In the genomic region with DNA sequence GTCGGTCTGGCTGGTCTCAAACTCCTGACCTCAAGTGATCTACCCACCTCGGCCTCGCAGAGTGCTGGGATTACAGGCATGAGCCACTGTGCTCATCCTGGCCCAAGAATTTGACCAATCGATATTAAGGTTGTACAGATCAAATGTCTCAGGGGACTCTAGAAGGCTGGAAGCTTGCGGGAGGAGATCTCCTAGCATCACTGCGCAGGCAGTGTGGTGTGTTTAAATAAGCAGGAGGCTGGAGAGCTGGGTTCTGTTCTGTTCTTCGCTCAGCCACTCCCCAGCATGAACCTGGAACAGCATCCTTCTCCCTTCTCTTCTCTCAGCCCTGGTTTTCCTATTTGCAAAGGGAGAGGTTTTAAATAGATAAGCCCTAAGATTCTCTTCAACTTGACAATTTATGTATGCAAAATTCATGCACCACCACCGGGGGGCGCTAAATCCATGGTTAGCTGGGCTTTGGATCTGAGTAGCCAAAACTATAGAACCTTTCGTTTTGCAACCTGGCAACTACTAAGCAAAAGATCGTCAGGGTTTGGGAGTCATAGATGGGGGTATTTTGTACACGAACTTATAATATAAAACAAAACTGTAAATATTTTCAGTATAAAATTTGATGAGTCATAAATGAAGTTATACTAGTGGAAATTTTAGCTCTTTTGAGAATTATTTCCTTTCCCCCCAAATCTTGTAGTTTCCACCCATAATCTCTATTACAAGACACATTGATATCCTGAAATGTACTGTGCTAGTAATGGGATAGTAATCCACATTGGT, we compare ENCODE assay signal across 8 cellular contexts.
DNase-seq lines count a peak whose midpoint lies in the region; ATAC-seq, FAIRE-seq and TF ChIP-seq lines count a peak whose summit lies in the region.

No MANE protein-coding gene starts in this region.

- H3K9ac ChIP-seq in adipocyte (ENCODE audit: low read length): peak overlapping the region; percentile 55

- CTCF ChIA-PET in A549 (lab: Yijun Ruan, JAX): interaction anchor here (0.6 to 6.9 kb wide), 34 partner anchors 11 to 803 kb away, joined by 3 to 98 read pairs (median 4); a partner anchor contains a TSS
- CTCF ChIA-PET in T-cell (lab: Charles Lee): interaction anchor here (0.5 to 1.9 kb wide), 13 partner anchors 54 to 791 kb away, joined by 3 to 11 read pairs (median 4); no protein-coding TSS in a partner anchor

- WGBS in A549 (ENCODE audit: missing lambda C conversion rate): 38% methylated on average over 12 of the region's 12 CpGs
- 51 to 55% methylated on average over 12 of the region's 12 CpGs for WGBS in heart right ventricle, 2 donors

- H3K4me3 ChIP-seq in A549 (no peak overlapping the region), adipocyte (ENCODE audit: low read length) (peak overlapping the region; percentile 63), heart right ventricle (peak overlapping the region in 4 of 10 donors; percentile 10 to 27 (median 16)), uterus (no peak overlapping the region)

- no peak for TF ChIP-seq POLR2A in A549 (IDR thresholded peaks at IDR 0.05; ENCODE audit: low read length)
- no peak for TF ChIP-seq POLR2A in uterus (IDR thresholded peaks at IDR 0.05)

- POLR2A ChIA-PET in A549 (lab: Yijun Ruan, JAX): no interaction called here
- POLR2A ChIA-PET in T-cell (lab: Charles Lee): interaction anchor here in 1 of 2 donors (0.6 kb wide), 1 partner anchor 152 kb away, joined by 3 read pairs; no protein-coding TSS in a partner anchor

- no peaks in the 10 kb centered on the region for H3K36me3 Mint-ChIP-seq in T-cell

- H3K9me3 Mint-ChIP-seq in T-cell: no peaks in the 10 kb centered on the region

- peak; percentile 17 to 66 for DNase-seq in A549 (ENCODE audit: low read depth in 1 of 2, low spot score in 1 of 2)
- DNase-seq in NCI-H1092 (lab: John Stamatoyannopoulos, UW): peak; percentile 4
- peak; percentile 50 to 83 (median 74) for DNase-seq in T-cell
- DNase-seq in adipocyte (ENCODE audit: low read depth): peak; percentile 84
- peak; percentile 70 to 71 for DNase-seq in heart right ventricle
- peak; percentile 42 for DNase-seq in putamen (ENCODE audit: low spot score)
- DNase-seq in uterus: peak; percentile 58 to 66

- peaks cover 4 to 12% (median 5%) of the 10 kb centered on the region in 3 donors for H3K4me1 Mint-ChIP-seq in T-cell

- intact Hi-C loops in heart right ventricle (cut with DNase I): loop anchor here (1.0 to 10.0 kb wide), 10 partner anchors 57 to 604 kb away; a partner anchor contains a TSS
- intact Hi-C loops in uterus (cut with DNase I; ENCODE audit: low total_unique reads): no loop called here

- H3K27me3 ChIP-seq in adipocyte (replicated peaks; ENCODE audit: control insufficient read depth, insufficient read depth, low read length): no peaks in the 10 kb centered on the region
- H3K27me3 ChIP-seq in heart right ventricle: no peaks in the 10 kb centered on the region
- H3K27me3 ChIP-seq in uterus: no peaks in the 10 kb centered on the region

- H3K36me3 ChIP-seq in adipocyte (ENCODE audit: control insufficient read depth, insufficient read depth, low read length, severe bottlenecking): no peaks in the 10 kb centered on the region
- H3K36me3 ChIP-seq in heart right ventricle: no peaks in the 10 kb centered on the region
- H3K36me3 ChIP-seq in uterus: no peaks in the 10 kb centered on the region

- H3K27ac ChIP-seq in A549 (no peak overlapping the region), heart right ventricle (no peak overlapping the region), uterus (no peak overlapping the region)

- peak; percentile 90 for TF ChIP-seq CTCF in A549 (IDR thresholded peaks at IDR 0.05)
- peak; percentile 66 to 88 (median 86) for TF ChIP-seq CTCF in heart right ventricle (IDR thresholded peaks at IDR 0.05)
- peak; percentile 60 to 69 (median 64) for TF ChIP-seq CTCF in uterus (IDR thresholded peaks at IDR 0.05)

- no peaks in the 10 kb centered on the region for H3K9me3 ChIP-seq in A549
- H3K9me3 ChIP-seq in adipocyte (ENCODE audit: control insufficient read depth, low read length): no peaks in the 10 kb centered on the region
- H3K9me3 ChIP-seq in heart right ventricle: no peaks in the 10 kb centered on the region
- no peaks in the 10 kb centered on the region for H3K9me3 ChIP-seq in uterus

- H3K27ac Mint-ChIP-seq in T-cell: no peak overlapping the region

- ATAC-seq in A549 (peak; percentile 82 to 88; a peak in 4 of 6 replicates), GM18517 (IDR thresholded peaks at IDR 0.05; ENCODE audit: unreplicated experiment) (peak; percentile 75), T-cell (replicated peaks in 1 of 4) (peak; percentile 32 to 63 (median 56)), heart right ventricle (peak in 6 of 8 donors; percentile 42 to 83 (median 64))

- TF ChIP-seq EP300 in A549 (IDR thresholded peaks at IDR 0.05): no peak

- FAIRE-seq in A549 (lab: Jason Lieb, UNC): no peak

- no peaks in the 10 kb centered on the region for H3K27me3 Mint-ChIP-seq in T-cell

- TF ChIP-seq RAD21 in A549 (conservative IDR thresholded peaks at IDR 0.05 in 1 of 2, IDR thresholded peaks at IDR 0.05 in 1 of 2): peak; percentile 86

- peak overlapping the region in 1 of 3 donors; percentile 7 for H3K4me3 Mint-ChIP-seq in T-cell

- peak overlapping the region; percentile 46 for H3K4me2 ChIP-seq in A549

- H3K4me1 ChIP-seq in A549 (no peaks in the 10 kb centered on the region; the same call in 2 of the 3 replicates), adipocyte (ENCODE audit: control insufficient read depth, insufficient read depth, low read length) (peaks cover 12% of the 10 kb centered on the region), heart right ventricle (peaks cover 0 to 10% (median 5%) of the 10 kb centered on the region in 9 donors), uterus (no peaks in the 10 kb centered on the region)

TF ChIP-seq in A549, 52 proteins besides CTCF, POLR2A, EP300 and RAD21:
- TF ChIP-seq SMC3 (IDR thresholded peaks at IDR 0.05): peak; percentile 82
- TF ChIP-seq FOSL2 (IDR thresholded peaks at IDR 0.05): no peak
- peak; percentile 67 for TF ChIP-seq FOSL2 (CRISPR knock-in tag; IDR thresholded peaks at IDR 0.05)
- no peak for TF ChIP-seq MAFK (IDR thresholded peaks at IDR 0.05; ENCODE audit: partially characterized antibody)

Comparison
In these comparisons a context has a peak if more than half of its experiments do, and no peak if none do; other contexts are left out.
1. DNase-seq: peak in every context shown above with its lines; median percentile 84 in adipocyte; 74 in T-cell; 70 in heart right ventricle; 62 in uterus; 42 in putamen; 42 in A549; 4 in NCI-H1092.